20 cellular contexts compared by ENCODE assay signal in genomic region chr4:1195894-1196401, GRCh38. TPM values are rescaled to one million over a fixed set of nuclear protein-coding genes. Genes with fewer than 3 reads are reported as not detected.
DNase-seq lines count a peak whose midpoint lies in the region; TF ChIP-seq lines count a peak whose summit lies in the region.
"Had no signal": no experiment of that assay in that cellular context is flagged by ENCODE, and none has a peak within 500 bp of the region (broad histone marks: within the 10 kb centered on the region; RNA-seq: fewer than 3 reads in every experiment).

No MANE protein-coding gene starts in this region.

- H3K36me3 Mint-ChIP-seq in chondrocyte (ENCODE audit: low read depth): no peaks in the 10 kb centered on the region

- H4K20me1 ChIP-seq in osteoblast (ENCODE audit: insufficient read depth, low read length): no peaks in the 10 kb centered on the region

- no peaks in the 10 kb centered on the region for H3K36me3 ChIP-seq in osteoblast (ENCODE audit: insufficient read depth, low read length)
- H3K36me3 ChIP-seq: esophagus muscularis mucosa, HAP-1 had no signal

- no peak overlapping the region for H3K27ac Mint-ChIP-seq in chondrocyte (ENCODE audit: unreplicated experiment)
- H3K27ac Mint-ChIP-seq: activated naive CD8-positive, alpha-beta T cell treated with anti-CD3 and anti-CD28 coated beads, Interleukin-2, amount 10 ng/mL, durations not matched to agents 7 days and 5 days; CD14-positive monocyte had no signal

- peaks cover 37% of the 10 kb centered on the region for H3K4me1 ChIP-seq in osteoblast (ENCODE audit: insufficient read depth, low read length)
- H3K4me1 ChIP-seq: HAP-1 had no signal

- no peak for TF ChIP-seq CTCF in chondrocyte (IDR thresholded peaks at IDR 0.05)
- no peak for TF ChIP-seq CTCF in osteoblast (IDR thresholded peaks at IDR 0.05; ENCODE audit: extremely low read depth, low read depth, low read length)

- no peaks in the 10 kb centered on the region for H3K27me3 Mint-ChIP-seq in chondrocyte (ENCODE audit: low read depth)
- H3K27me3 Mint-ChIP-seq: activated naive CD8-positive, alpha-beta T cell treated with anti-CD3 and anti-CD28 coated beads, Interleukin-2, amount 10 ng/mL, durations not matched to agents 7 days and 5 days; effector memory CD8-positive, alpha-beta T cell; naive thymus-derived CD4-positive, alpha-beta T cell had no signal

- DNase-seq in activated effector memory CD4-positive, alpha-beta T cell treated with anti-CD3 and anti-CD28 coated beads, Interleukin-2, amount 50 U/mL, for 16 hours: peak; percentile 44
- DNase-seq in activated effector memory CD4-positive, alpha-beta T cell treated with Interleukin-2 at 50 U/mL for 16 hours: no peak
- DNase-seq in Daoy (ENCODE audit: low read depth): peak; percentile 2
- peak; percentile 43 for DNase-seq in chondrocyte (ENCODE audit: low spot score)
- peak; percentile 74 for DNase-seq in osteoblast (ENCODE audit: insufficient read length, low spot score, missing footprints)
- no peak for DNase-seq in SW480 (ENCODE audit: low spot score)
- no peak for DNase-seq in dermis blood vessel endothelial cell
- DNase-seq in NCI-H2227 (lab: John Stamatoyannopoulos, UW; ENCODE audit: unreplicated experiment): no peak
- DNase-seq: activated CD4-positive, alpha-beta T cell treated with anti-CD3 and anti-CD28 coated beads for 4 hours; activated naive CD8-positive, alpha-beta T cell treated with anti-CD3 and anti-CD28 coated beads, Interleukin-2, amount 10 ng/mL, durations not matched to agents 7 days and 5 days; effector memory CD8-positive, alpha-beta T cell; naive thymus-derived CD4-positive, alpha-beta T cell; NCI-H1048; NCI-H187; stimulated activated CD4-positive, alpha-beta T cell treated with anti-CD3 and anti-CD28 coated beads, Interleukin-15, amount 100 ng/mL, for 24 hours had no signal

- no peak overlapping the region for H3K4me3 ChIP-seq in osteoblast (ENCODE audit: insufficient read depth, low read length)
- H3K4me3 ChIP-seq: esophagus muscularis mucosa, HAP-1 had no signal

- no peaks in the 10 kb centered on the region for H3K9me3 ChIP-seq in osteoblast (ENCODE audit: low read depth, low read length)
- H3K9me3 ChIP-seq: esophagus muscularis mucosa, HAP-1 had no signal

- H2AFZ ChIP-seq in osteoblast (ENCODE audit: low read length): no peak overlapping the region
- H2AFZ ChIP-seq: parathyroid adenoma had no signal

- no peak overlapping the region for H3K4me2 ChIP-seq in osteoblast (ENCODE audit: insufficient read depth, low read length)

- H3K4me1 Mint-ChIP-seq in chondrocyte (ENCODE audit: low read depth): peaks cover 52% of the 10 kb centered on the region

- H3K79me2 ChIP-seq in osteoblast (ENCODE audit: insufficient read depth, low read length): no peaks in the 10 kb centered on the region
- H3K79me2 ChIP-seq: parathyroid adenoma had no signal

- H3K9me3 Mint-ChIP-seq in chondrocyte (ENCODE audit: low read depth): peaks cover 4% of the 10 kb centered on the region
- H3K9me3 Mint-ChIP-seq: activated naive CD8-positive, alpha-beta T cell treated with anti-CD3 and anti-CD28 coated beads, Interleukin-2, amount 10 ng/mL, durations not matched to agents 7 days and 5 days; effector memory CD8-positive, alpha-beta T cell; naive thymus-derived CD4-positive, alpha-beta T cell had no signal

- H3K4me3 Mint-ChIP-seq in chondrocyte (ENCODE audit: unreplicated experiment): no peak overlapping the region
- H3K4me3 Mint-ChIP-seq: activated naive CD8-positive, alpha-beta T cell treated with anti-CD3 and anti-CD28 coated beads, Interleukin-2, amount 10 ng/mL, durations not matched to agents 7 days and 5 days; CD14-positive monocyte; naive thymus-derived CD4-positive, alpha-beta T cell had no signal

- H3K27ac ChIP-seq in osteoblast (ENCODE audit: low read depth, low read length): no peak overlapping the region
- H3K27ac ChIP-seq: parathyroid adenoma had no signal

- no peaks in the 10 kb centered on the region for H3K27me3 ChIP-seq in osteoblast (ENCODE audit: insufficient read depth, low read length)
- H3K27me3 ChIP-seq: esophagus muscularis mucosa had no signal

RNA-seq across cellular contexts. Expression of gene SPON2, which starts 23.6 kb away (rescaled TPM):
- 0.29 TPM in 1 of 2 replicates, not detected in the other for total RNA-seq in Daoy (2014; rRNA removed; shearing (Covaris generic))
- total RNA-seq in chondrocyte: 158 to 184 TPM (median 162 TPM) in 3 replicates
- 29.8 and 38.7 TPM in 2 replicates for total RNA-seq in osteoblast
- total RNA-seq in dermis blood vessel endothelial cell: 0.65 and 1.5 TPM in 2 replicates
- total RNA-seq: G401 had no signal

RNA-seq across cellular contexts. Expression of gene CTBP1, which starts 53.0 kb away (rescaled TPM):
- total RNA-seq in Daoy (2014; rRNA removed; shearing (Covaris generic)): 110 and 115 TPM in 2 replicates
- total RNA-seq in chondrocyte: 147 to 175 TPM (median 151 TPM) in 3 replicates
- 246 and 262 TPM in 2 replicates for total RNA-seq in osteoblast
- 268 and 424 TPM in 2 replicates for total RNA-seq in dermis blood vessel endothelial cell

Comparison
In these comparisons a context has a peak if more than half of its experiments do, and no peak if none do; other contexts are left out.
1. DNase-seq: peak in activated effector memory CD4-positive, alpha-beta T cell treated with anti-CD3 and anti-CD28 coated beads, Interleukin-2, amount 50 U/mL, for 16 hours (single experiment), Daoy (single experiment), chondrocyte (single experiment) and osteoblast (single experiment); none in activated effector memory CD4-positive, alpha-beta T cell treated with Interleukin-2 at 50 U/mL for 16 hours (single experiment), SW480 (single experiment), dermis blood vessel endothelial cell (single experiment) and NCI-H2227 (single experiment).
2. RNA of gene SPON2, which starts 23.6 kb away (total RNA-seq): 158 to 184 TPM in chondrocyte and 29.8 to 38.7 TPM in osteoblast; 0.65 to 1.5 TPM in dermis blood vessel endothelial cell and 0.29 TPM in Daoy; every median in the first group is over 10 times any median in the second.